Comparison of ENCODE assay signal across 1 cellular context in the genomic region with DNA sequence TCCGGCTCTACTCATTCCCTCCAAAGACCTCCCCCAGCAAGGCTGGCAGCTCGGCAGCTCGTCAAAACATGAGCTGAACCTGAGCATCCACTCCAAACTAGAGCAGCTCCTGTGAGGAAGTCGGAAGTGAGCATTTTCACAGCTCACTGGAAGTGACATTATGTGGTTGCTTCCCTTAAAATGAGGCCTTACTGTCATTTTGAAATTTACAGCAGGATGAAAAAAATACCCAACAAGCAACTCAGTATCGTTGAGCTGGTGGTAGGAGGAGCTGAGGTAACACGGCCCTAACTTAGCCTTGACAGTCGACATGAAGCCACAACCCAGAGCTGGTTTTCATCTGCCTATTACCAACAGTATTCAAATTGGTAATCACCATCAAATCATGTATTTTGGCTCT.
TF ChIP-seq lines count a peak whose summit lies in the region.

No MANE protein-coding gene starts in this region.

TF ChIP-seq in SK-N-SH, 30 proteins besides CTCF, POLR2A, EP300 and RAD21 (continued from another document):
- TF ChIP-seq, protein P1, sequence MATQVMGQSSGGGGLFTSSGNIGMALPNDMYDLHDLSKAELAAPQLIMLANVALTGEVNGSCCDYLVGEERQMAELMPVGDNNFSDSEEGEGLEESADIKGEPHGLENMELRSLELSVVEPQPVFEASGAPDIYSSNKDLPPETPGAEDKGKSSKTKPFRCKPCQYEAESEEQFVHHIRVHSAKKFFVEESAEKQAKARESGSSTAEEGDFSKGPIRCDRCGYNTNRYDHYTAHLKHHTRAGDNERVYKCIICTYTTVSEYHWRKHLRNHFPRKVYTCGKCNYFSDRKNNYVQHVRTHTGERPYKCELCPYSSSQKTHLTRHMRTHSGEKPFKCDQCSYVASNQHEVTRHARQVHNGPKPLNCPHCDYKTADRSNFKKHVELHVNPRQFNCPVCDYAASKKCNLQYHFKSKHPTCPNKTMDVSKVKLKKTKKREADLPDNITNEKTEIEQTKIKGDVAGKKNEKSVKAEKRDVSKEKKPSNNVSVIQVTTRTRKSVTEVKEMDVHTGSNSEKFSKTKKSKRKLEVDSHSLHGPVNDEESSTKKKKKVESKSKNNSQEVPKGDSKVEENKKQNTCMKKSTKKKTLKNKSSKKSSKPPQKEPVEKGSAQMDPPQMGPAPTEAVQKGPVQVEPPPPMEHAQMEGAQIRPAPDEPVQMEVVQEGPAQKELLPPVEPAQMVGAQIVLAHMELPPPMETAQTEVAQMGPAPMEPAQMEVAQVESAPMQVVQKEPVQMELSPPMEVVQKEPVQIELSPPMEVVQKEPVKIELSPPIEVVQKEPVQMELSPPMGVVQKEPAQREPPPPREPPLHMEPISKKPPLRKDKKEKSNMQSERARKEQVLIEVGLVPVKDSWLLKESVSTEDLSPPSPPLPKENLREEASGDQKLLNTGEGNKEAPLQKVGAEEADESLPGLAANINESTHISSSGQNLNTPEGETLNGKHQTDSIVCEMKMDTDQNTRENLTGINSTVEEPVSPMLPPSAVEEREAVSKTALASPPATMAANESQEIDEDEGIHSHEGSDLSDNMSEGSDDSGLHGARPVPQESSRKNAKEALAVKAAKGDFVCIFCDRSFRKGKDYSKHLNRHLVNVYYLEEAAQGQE (IDR thresholded peaks at IDR 0.05; ENCODE audit: low read depth, low read length), result no peak
- TF ChIP-seq MXI1 (IDR thresholded peaks at IDR 0.05; ENCODE audit: low read depth, low read length) (no peak), FOXJ3 (CRISPR knock-in tag; IDR thresholded peaks at IDR 0.05) (no peak), TAF1 (IDR thresholded peaks at IDR 0.05; ENCODE audit: borderline replicate concordance, low read depth, low read length) (no peak), JUND (IDR thresholded peaks at IDR 0.05) (no peak), MEF2A (IDR thresholded peaks at IDR 0.05; ENCODE audit: borderline replicate concordance, low read depth) (no peak), TCF12 (IDR thresholded peaks at IDR 0.05) (no peak), SIN3A (IDR thresholded peaks at IDR 0.05; ENCODE audit: borderline replicate concordance, low read depth, low read length) (no peak), FOSL2 (IDR thresholded peaks at IDR 0.05; ENCODE audit: borderline replicate concordance, low read depth) (no peak), RCOR1 (IDR thresholded peaks at IDR 0.05; ENCODE audit: low read length) (no peak), GABPA (IDR thresholded peaks at IDR 0.05; ENCODE audit: low read depth) (no peak)
- TF ChIP-seq, protein P2, sequence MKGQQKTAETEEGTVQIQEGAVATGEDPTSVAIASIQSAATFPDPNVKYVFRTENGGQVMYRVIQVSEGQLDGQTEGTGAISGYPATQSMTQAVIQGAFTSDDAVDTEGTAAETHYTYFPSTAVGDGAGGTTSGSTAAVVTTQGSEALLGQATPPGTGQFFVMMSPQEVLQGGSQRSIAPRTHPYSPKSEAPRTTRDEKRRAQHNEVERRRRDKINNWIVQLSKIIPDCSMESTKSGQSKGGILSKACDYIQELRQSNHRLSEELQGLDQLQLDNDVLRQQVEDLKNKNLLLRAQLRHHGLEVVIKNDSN (IDR thresholded peaks at IDR 0.05; ENCODE audit: borderline replicate concordance, low read depth), result no peak
